In genomic region chr16:19294156-19294649, GRCh38 we compare ENCODE assay signal across 8 cellular contexts. TPM values are rescaled to one million over a fixed set of nuclear protein-coding genes. Genes with fewer than 3 reads are reported as not detected.
A peak's percentile ranks its signal among the peaks of the same experiment; 100 is the strongest.
DNase-seq lines count a peak whose midpoint lies in the region; ATAC-seq and TF ChIP-seq lines count a peak whose summit lies in the region.

No MANE protein-coding gene starts in this region.

- DNase-seq in NCI-H69 (lab: John Stamatoyannopoulos, UW) (peak; percentile 31), germinal center (ENCODE audit: low spot score) (peak; percentile 37), Kasumi-1 (lab: John Stamatoyannopoulos, UW) (no peak), colonic mucosa (no peak), NCI-H2081 treated with DMSO at 0.1 percent for 48 hours (lab: John Stamatoyannopoulos, UW) (no peak)
- DNase-seq in stimulated activated CD8-positive, alpha-beta memory T cell treated with anti-CD3 and anti-CD28 coated beads, Interleukin-12 subunit alpha, Interleukin-12 subunit beta, amount 100 ng/mL, for 24 hours (ENCODE audit: extremely low read depth) = peak; percentile 5

- H3K36me3 ChIP-seq in colonic mucosa = no peaks in the 10 kb centered on the region

- no peak overlapping the region for H3K4me3 ChIP-seq in colonic mucosa

- no peaks in the 10 kb centered on the region for H3K27me3 ChIP-seq in colonic mucosa

- no peaks in the 10 kb centered on the region for H3K9me3 ChIP-seq in colonic mucosa

- no peak overlapping the region for H3K9ac ChIP-seq in colonic mucosa (ENCODE audit: low read depth in 2 of 2, low read length in 2 of 2)

- no peak for TF ChIP-seq CTCF in colonic mucosa (IDR thresholded peaks at IDR 0.05)

- H3K4me1 ChIP-seq in colonic mucosa = no peaks in the 10 kb centered on the region

- intact Hi-C loops in colonic mucosa (cut with DNase I) = no loop called here

- ATAC-seq in GM18511 (IDR thresholded peaks at IDR 0.05; ENCODE audit: unreplicated experiment) (peak; percentile 89), GM21717 (IDR thresholded peaks at IDR 0.05; ENCODE audit: unreplicated experiment) (peak; percentile 83)

- no peak overlapping the region for H3K27ac ChIP-seq in colonic mucosa

RNA-seq across cellular contexts. Expression of gene CLEC19A, which starts 8.7 kb away (rescaled TPM):
- total RNA-seq in colonic mucosa = not detected

Comparison
In these comparisons a context has a peak if more than half of its experiments do, and no peak if none do; other contexts are left out.
1. DNase-seq: peak in NCI-H69 (single experiment), germinal center (single experiment) and stimulated activated CD8-positive, alpha-beta memory T cell treated with anti-CD3 and anti-CD28 coated beads, Interleukin-12 subunit alpha, Interleukin-12 subunit beta, amount 100 ng/mL, for 24 hours (single experiment); none in Kasumi-1 (0 of 2), colonic mucosa (single experiment) and NCI-H2081 treated with DMSO at 0.1 percent for 48 hours (single experiment).